Comparison of ENCODE assay signal across 12 cellular contexts in the genomic region with DNA sequence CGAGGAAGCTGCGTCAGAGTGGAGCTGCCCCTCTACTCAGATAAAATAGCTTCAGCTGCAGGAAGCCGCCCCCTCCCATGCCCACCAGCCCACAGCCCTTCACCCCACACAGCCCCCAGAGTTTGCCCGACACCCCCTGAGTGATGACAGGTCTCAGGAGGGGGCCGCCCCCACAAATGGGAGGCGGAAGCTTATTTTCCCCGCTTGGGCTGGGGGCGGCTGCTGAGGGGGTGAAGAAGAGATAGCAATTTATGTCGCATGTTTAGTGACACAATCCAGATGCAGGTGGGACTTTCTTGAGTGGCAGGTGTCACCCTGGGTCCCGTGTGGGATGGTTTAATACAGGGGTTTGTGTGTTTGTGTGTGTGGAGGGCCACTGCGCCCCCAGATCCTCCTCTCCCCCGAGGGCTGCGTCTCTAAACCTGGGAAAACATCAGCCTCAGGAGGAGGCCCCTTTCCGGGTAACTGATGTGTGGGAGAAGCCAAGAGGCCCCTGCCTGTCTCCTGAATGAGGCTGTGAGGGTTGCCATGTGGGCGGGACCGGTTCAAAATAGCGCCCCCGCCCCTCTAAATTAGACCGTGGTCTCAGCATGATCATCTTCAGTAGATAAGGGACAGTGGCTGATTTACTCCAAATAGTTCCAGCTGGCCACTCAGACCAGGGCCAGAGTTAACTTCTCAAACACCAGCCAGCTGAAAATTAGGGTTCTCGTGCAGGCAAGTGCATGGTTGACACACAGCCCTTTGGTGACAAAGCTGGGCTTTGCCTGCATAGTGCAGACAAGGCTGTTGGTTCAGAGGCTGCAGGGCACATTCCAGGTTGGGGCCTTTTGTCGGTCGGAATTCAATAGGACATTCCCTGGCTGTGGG. TPM values are rescaled to one million over a fixed set of nuclear protein-coding genes. Genes with fewer than 3 reads are reported as not detected.
A peak's percentile ranks its signal among the peaks of the same experiment; 100 is the strongest.
DNase-seq lines count a peak whose midpoint lies in the region; ATAC-seq and TF ChIP-seq lines count a peak whose summit lies in the region.
"Had no signal": no experiment of that assay in that cellular context is flagged by ENCODE, and none has a peak within 500 bp of the region (broad histone marks: within the 10 kb centered on the region; RNA-seq: fewer than 3 reads in every experiment).

No MANE protein-coding gene starts in this region.

- BruUV-seq in A673 (replicated peaks; lab: Mats Ljungman, UMichigan): no TSS peak

- H3K4me1 ChIP-seq in HUES64 (ENCODE audit: insufficient read depth, low read length): peaks cover 21% of the 10 kb centered on the region; the same call in 1 of the 2 replicates
- peaks cover 16 to 22% of the 10 kb centered on the region in 2 experiments for H3K4me1 ChIP-seq in trophoblast cell (ENCODE audit: control insufficient read depth in 1 of 2, insufficient read depth in 2 of 2, low read length in 2 of 2)
- H3K4me1 ChIP-seq in A673 (ENCODE audit: insufficient read depth, low read length, poor library complexity, severe bottlenecking): peaks cover 5% of the 10 kb centered on the region

- no peak overlapping the region for H3K23ac ChIP-seq in trophoblast cell (ENCODE audit: low read length)

- H3K4me3 ChIP-seq in HUES64 (ENCODE audit: low read length) (no peak overlapping the region), fibroblast of pulmonary artery (replicated peaks; ENCODE audit: low read depth, low read length) (no peak overlapping the region), trophoblast cell (ENCODE audit: low read depth, low read length) (no peak overlapping the region), A673 (ENCODE audit: low read depth, low read length, poor library complexity, severe bottlenecking) (no peak overlapping the region)

- intact Hi-C loops in A673 (cut with micrococcal nuclease; ENCODE audit: unreplicated experiment): no loop called here

- CTCF ChIA-PET in A673 (lab: Charles Lee): no interaction called here

- no peak overlapping the region for H2BK5ac ChIP-seq in trophoblast cell (ENCODE audit: low read depth, low read length, poor library complexity)

- H2AFZ ChIP-seq in trophoblast cell (ENCODE audit: insufficient read depth, low read length, poor library complexity): no peak overlapping the region

- H4K8ac ChIP-seq in trophoblast cell (ENCODE audit: low read depth, low read length): no peak overlapping the region

- H3K18ac ChIP-seq in trophoblast cell (ENCODE audit: low read length): no peak overlapping the region

- H3K27me3 Mint-ChIP-seq in stimulated activated naive B cell treated with anti-CD40 and anti-IgM and Interleukin-4, amounts not matched to agents 10 μg/mL and 1 μg/mL and 100 μg/mL, for 72 hours: peaks cover 7 to 11% of the 10 kb centered on the region in 2 donors
- H3K27me3 Mint-ChIP-seq: activated naive CD8-positive, alpha-beta T cell treated with anti-CD3 and anti-CD28 coated beads, Interleukin-2, amount 50 U/mL, for 24 hours had no signal

- no peak overlapping the region for H4K91ac ChIP-seq in trophoblast cell (ENCODE audit: low read depth, low read length)

- no peaks in the 10 kb centered on the region for H3K79me2 ChIP-seq in trophoblast cell (ENCODE audit: control insufficient read depth, insufficient read depth, low read length, poor library complexity)

- no peak overlapping the region for H3K4me2 ChIP-seq in trophoblast cell (ENCODE audit: low read length)
- H3K4me2 ChIP-seq: SK-N-SH had no signal

- peaks cover 3 to 15% of the 10 kb centered on the region in 2 donors for H3K4me1 Mint-ChIP-seq in stimulated activated naive B cell treated with anti-CD40 and anti-IgM and Interleukin-4, amounts not matched to agents 10 μg/mL and 1 μg/mL and 100 μg/mL, for 72 hours
- H3K4me1 Mint-ChIP-seq: activated naive CD8-positive, alpha-beta T cell treated with anti-CD3 and anti-CD28 coated beads, Interleukin-2, amount 50 U/mL, for 24 hours had no signal

- no peak overlapping the region for H4K12ac ChIP-seq in trophoblast cell (ENCODE audit: low read depth, low read length)

- H3K27ac ChIP-seq in HUES64 (ENCODE audit: low read depth, low read length) (0 out of 2 replicates have a peak overlapping the region, but pooled peaks have one; percentile 15), trophoblast cell (ENCODE audit: low read depth, low read length) (no peak overlapping the region), A673 (ENCODE audit: low read depth, low read length, poor library complexity, severe bottlenecking) (no peak overlapping the region)

- H3K9me3 ChIP-seq in HUES64 (ENCODE audit: insufficient read depth, low read depth, low read length): no peaks in the 10 kb centered on the region
- H3K9me3 ChIP-seq in trophoblast cell (ENCODE audit: insufficient read depth, low read depth, low read length): peaks cover 3% of the 10 kb centered on the region
- H3K9me3 ChIP-seq in A673 (ENCODE audit: low read depth, low read length, poor library complexity, severe bottlenecking): no peaks in the 10 kb centered on the region
- H3K9me3 ChIP-seq: SK-N-SH had no signal

- H3K4ac ChIP-seq in trophoblast cell (ENCODE audit: low read depth, low read length): no peak overlapping the region

- H3K9ac ChIP-seq in HUES64 (ENCODE audit: low read depth, low read length) (no peak overlapping the region), trophoblast cell (ENCODE audit: low read length) (no peak overlapping the region)
- H3K9ac ChIP-seq: SK-N-SH had no signal

- H3K9me3 Mint-ChIP-seq in stimulated activated naive B cell treated with anti-CD40 and anti-IgM and Interleukin-4, amounts not matched to agents 10 μg/mL and 1 μg/mL and 100 μg/mL, for 72 hours: no peaks in the 10 kb centered on the region
- H3K9me3 Mint-ChIP-seq: activated naive CD8-positive, alpha-beta T cell treated with anti-CD3 and anti-CD28 coated beads, Interleukin-2, amount 50 U/mL, for 24 hours; memory B cell had no signal

- H3K36me3 ChIP-seq in HUES64 (ENCODE audit: insufficient read depth, low read length): no peaks in the 10 kb centered on the region
- H3K36me3 ChIP-seq in trophoblast cell (ENCODE audit: control insufficient read depth in 1 of 2, insufficient read depth in 2 of 2, low read length in 2 of 2): no peaks in the 10 kb centered on the region
- H3K36me3 ChIP-seq in A673 (ENCODE audit: insufficient read depth, low read length, poor library complexity, severe bottlenecking): no peaks in the 10 kb centered on the region

- no peak overlapping the region for H2BK12ac ChIP-seq in trophoblast cell (ENCODE audit: low read length)

- H2BK120ac ChIP-seq in trophoblast cell (ENCODE audit: insufficient read depth, low read length, poor library complexity): no peak overlapping the region

- TF ChIP-seq CTCF in fibroblast of pulmonary artery (IDR thresholded peaks at IDR 0.05; ENCODE audit: low read length, missing control alignments) (no peak), A673 (conservative IDR thresholded peaks at IDR 0.05; ENCODE audit: low read depth, low read length) (no peak)

- H2AK5ac ChIP-seq in trophoblast cell (ENCODE audit: low read length): no peak overlapping the region

- H3K14ac ChIP-seq in trophoblast cell (ENCODE audit: low read length): no peak overlapping the region

- H3K4me3 Mint-ChIP-seq in stimulated activated naive B cell treated with anti-CD40 and anti-IgM and Interleukin-4, amounts not matched to agents 10 μg/mL and 1 μg/mL and 100 μg/mL, for 72 hours: no peak overlapping the region
- H3K4me3 Mint-ChIP-seq: activated naive CD8-positive, alpha-beta T cell treated with anti-CD3 and anti-CD28 coated beads, Interleukin-2, amount 50 U/mL, for 24 hours; memory B cell had no signal

- H3K79me1 ChIP-seq in trophoblast cell (ENCODE audit: low read length): no peaks in the 10 kb centered on the region

- DNase-seq in AG20443 (ENCODE audit: low spot score): peak; percentile 40
- DNase-seq in fibroblast of pulmonary artery (ENCODE audit: low read depth): peak; percentile 12
- peak; percentile 89 to 94 for DNase-seq in trophoblast cell
- no peak for DNase-seq in A673 (ENCODE audit: low spot score)
- DNase-seq in T-helper 9 cell: no peak
- no peak for DNase-seq in inferior parietal cortex (ENCODE audit: extremely low spot score)
- no peak for DNase-seq in stimulated activated naive B cell treated with anti-CD40 and anti-IgM and Interleukin-4, amounts not matched to agents 10 μg/mL and 1 μg/mL and 100 μg/mL, for 72 hours
- DNase-seq: activated naive CD8-positive, alpha-beta T cell treated with anti-CD3 and anti-CD28 coated beads, Interleukin-2, amount 50 U/mL, for 24 hours; effector CD8-positive, alpha-beta T cell; SK-N-SH had no signal

- WGBS in HUES64: 68% methylated on average over 22 of the region's 22 CpGs
- WGBS in trophoblast cell (ENCODE audit: extremely low coverage, insufficient coverage, insufficient read length): no CpG with 5 or more reads among the region's 22 CpGs

- no peaks in the 10 kb centered on the region for H3K27me3 ChIP-seq in HUES64 (ENCODE audit: insufficient read depth, low read length)
- no peaks in the 10 kb centered on the region for H3K27me3 ChIP-seq in trophoblast cell (ENCODE audit: insufficient read depth, low read length)
- H3K27me3 ChIP-seq in A673 (replicated peaks; ENCODE audit: insufficient read depth, low read depth, low read length, poor library complexity): no peaks in the 10 kb centered on the region

- POLR2A ChIA-PET in A673 (lab: Charles Lee; ENCODE audit: low non-redundant PET): no interaction called here

- peaks cover 0 to 3% of the 10 kb centered on the region in 2 donors for H3K36me3 Mint-ChIP-seq in stimulated activated naive B cell treated with anti-CD40 and anti-IgM and Interleukin-4, amounts not matched to agents 10 μg/mL and 1 μg/mL and 100 μg/mL, for 72 hours
- H3K36me3 Mint-ChIP-seq: memory B cell had no signal

- H3K27ac Mint-ChIP-seq in stimulated activated naive B cell treated with anti-CD40 and anti-IgM and Interleukin-4, amounts not matched to agents 10 μg/mL and 1 μg/mL and 100 μg/mL, for 72 hours: no peak overlapping the region
- H3K27ac Mint-ChIP-seq: activated naive CD8-positive, alpha-beta T cell treated with anti-CD3 and anti-CD28 coated beads, Interleukin-2, amount 50 U/mL, for 24 hours; memory B cell had no signal

- ATAC-seq in stimulated activated naive B cell treated with anti-CD40 and anti-IgM and Interleukin-4, amounts not matched to agents 10 μg/mL and 1 μg/mL and 100 μg/mL, for 72 hours (replicated peaks): no peak
- ATAC-seq: activated naive CD8-positive, alpha-beta T cell treated with anti-CD3 and anti-CD28 coated beads, Interleukin-2, amount 50 U/mL, for 24 hours had no signal

RNA-seq across cellular contexts. Expression of a gene that starts 55.6 kb away (rescaled TPM):
- polyA plus RNA-seq in HUES64 (2013, experiment 1 of 2): 0.15 TPM
- polyA plus RNA-seq in HUES64 (2013, experiment 2 of 2): 0.44 TPM
- polyA plus RNA-seq in trophoblast cell (2013): not detected in 2 replicates
- total RNA-seq in A673 (2021): 0.04 and 0.54 TPM in 2 replicates
- polyA plus RNA-seq: SK-N-SH had no signal

Comparison
In these comparisons a context has a peak if more than half of its experiments do, and no peak if none do; other contexts are left out.
1. DNase-seq: peak in AG20443 (single experiment), fibroblast of pulmonary artery (single experiment) and trophoblast cell (2 of 2); none in A673 (single experiment), T-helper 9 cell (single experiment), inferior parietal cortex (single experiment) and stimulated activated naive B cell treated with anti-CD40 and anti-IgM and Interleukin-4, amounts not matched to agents 10 μg/mL and 1 μg/mL and 100 μg/mL, for 72 hours (single experiment).